19 cellular contexts compared by ENCODE assay signal in genomic region chr15:39974656-39975230, GRCh38. TPM values are rescaled to one million over a fixed set of nuclear protein-coding genes. Genes with fewer than 3 reads are reported as not detected.
DNase-seq lines count a peak whose midpoint lies in the region; ATAC-seq and TF ChIP-seq lines count a peak whose summit lies in the region.
"Had no signal": no experiment of that assay in that cellular context is flagged by ENCODE, and none has a peak within 500 bp of the region (broad histone marks: within the 10 kb centered on the region; RNA-seq: fewer than 3 reads in every experiment).

No MANE protein-coding gene starts in this region.

- intact Hi-C loops in prostate gland (cut with DNase I): loop anchor here (10.0 kb wide), 2 partner anchors 90 to 290 kb away; no protein-coding TSS in a partner anchor

- H3K27ac ChIP-seq in caudate nucleus (ENCODE audit: low read depth, low read length): peak overlapping the region; percentile 11
- H3K27ac ChIP-seq in prostate gland: no peak overlapping the region
- H3K27ac ChIP-seq: KMS-11 had no signal

- TF ChIP-seq CTCF in LNCaP clone FGC (IDR thresholded peaks at IDR 0.05; ENCODE audit: control insufficient read depth, extremely low read depth, insufficient read depth) (no peak), prostate gland (IDR thresholded peaks at IDR 0.05) (no peak)

- TF ChIP-seq POLR2A in prostate gland (IDR thresholded peaks at IDR 0.05): no peak

- WGBS in prostate gland: 67% methylated on average over 6 of the region's 6 CpGs

- no peaks in the 10 kb centered on the region for H3K9me3 ChIP-seq in prostate gland

- no peaks in the 10 kb centered on the region for H3K27me3 ChIP-seq in prostate gland (replicated peaks; ENCODE audit: insufficient read depth)

- ATAC-seq in HG02840 (IDR thresholded peaks at IDR 0.05; ENCODE audit: low FRiP score, unreplicated experiment): no peak

- DNase-seq in G401 (ENCODE audit: low spot score) (peak; percentile 26), LNCaP clone FGC (ENCODE audit: low read depth) (peak; percentile 93), caudate nucleus (lab: John Stamatoyannopoulos, UW) (peak in 1 of 61 donors; percentile 11), prostate gland (ENCODE audit: low spot score) (peak; percentile 33), A172 (ENCODE audit: low spot score) (no peak), NCI-H1048 (lab: John Stamatoyannopoulos, UW) (no peak)
- DNase-seq: Calu3, H7, HFFc6, NCI-H1092, NCI-H1436, NCI-H187 treated with DMSO at 0.1 percent for 48 hours, NCI-H2107, NCI-H524, NCI-H774, RPMI8226, SHP77 had no signal

- H3K36me3 ChIP-seq in prostate gland: no peaks in the 10 kb centered on the region

- in situ Hi-C loops in G401 (cut with HindIII; ENCODE audit: low sequenced_read_pairs): no loop called here

- H3K4me1 ChIP-seq in prostate gland (replicated peaks): no peaks in the 10 kb centered on the region

- H3K4me3 ChIP-seq in LNCaP clone FGC (ENCODE audit: low read depth, low read length): no peak overlapping the region; the same call in 1 of the 2 replicates
- H3K4me3 ChIP-seq in prostate gland: no peak overlapping the region

RNA-seq across cellular contexts. Expression of gene EIF2AK4, which starts 40.8 kb away (rescaled TPM):
- total RNA-seq in G401 (2014; rRNA removed; shearing (Covaris generic)): 44.1 and 54.8 TPM in 2 replicates
- 10 to 100 TPM; 42.3 to 57.7 TPM for total RNA-seq in prostate gland
- 67.9 and 91.4 TPM in 2 replicates for total RNA-seq in A172 (2014; rRNA removed; shearing (Covaris generic))

RNA-seq across cellular contexts. Expression of gene GPR176, which starts 54.7 kb away (rescaled TPM):
- total RNA-seq in G401 (2014; rRNA removed; shearing (Covaris generic)): 0.98 and 2.0 TPM in 2 replicates
- 10 to 100 TPM; 26.2 to 28.3 TPM for total RNA-seq in prostate gland
- 60.0 and 65.6 TPM in 2 replicates for total RNA-seq in A172 (2014; rRNA removed; shearing (Covaris generic))

Comparison
In these comparisons a context has a peak if more than half of its experiments do, and no peak if none do; other contexts are left out.
1. DNase-seq: peak in G401 (single experiment), LNCaP clone FGC (single experiment) and prostate gland (single experiment); none in A172 (single experiment) and NCI-H1048 (single experiment).